Comparison of ENCODE assay signal across 25 cellular contexts in genomic region chr13:69882451-69882850, GRCh38.
"Had no signal": no experiment of that assay in that cellular context is flagged by ENCODE, and none has a peak within 500 bp of the region (broad histone marks: within the 10 kb centered on the region; RNA-seq: fewer than 3 reads in every experiment).

No MANE protein-coding gene starts in this region.

- ATAC-seq: effector memory CD8-positive, alpha-beta T cell; esophagus mucosa; foreskin keratinocyte; gastrocnemius medialis; gastroesophageal sphincter; heart left ventricle; heart right ventricle had no signal

- H3K27me3 ChIP-seq: dorsolateral prefrontal cortex, esophagus muscularis mucosa, esophagus squamous epithelium, foreskin keratinocyte, gastrocnemius medialis, gastroesophageal sphincter, heart left ventricle, heart right ventricle, hepatocyte had no signal

- DNase-seq: cortex of kidney; dermis blood vessel endothelial cell; dorsolateral prefrontal cortex; effector CD4-positive, alpha-beta T cell; effector CD8-positive, alpha-beta T cell; effector memory CD4-positive, alpha-beta T cell; effector memory CD8-positive, alpha-beta T cell; endodermal cell; erythroblast; esophagus squamous epithelium; foreskin fibroblast; foreskin keratinocyte; foreskin melanocyte; gastrocnemius medialis; glutamatergic neuron; head of caudate nucleus; heart left ventricle; heart right ventricle; hippocampal formation had no signal

- H3K79me2 ChIP-seq: hepatocyte had no signal

- H3K4me3 ChIP-seq: coronary artery, dorsolateral prefrontal cortex, esophagus muscularis mucosa, esophagus squamous epithelium, gastrocnemius medialis, gastroesophageal sphincter, heart left ventricle, heart right ventricle, hepatocyte had no signal

- H3K36me3 ChIP-seq: esophagus muscularis mucosa, esophagus squamous epithelium, gastrocnemius medialis, gastroesophageal sphincter, heart left ventricle, heart right ventricle had no signal

- H2AFZ ChIP-seq: hepatocyte had no signal

- H3K27ac ChIP-seq: coronary artery, dorsolateral prefrontal cortex, epithelial cell of prostate, esophagus muscularis mucosa, esophagus squamous epithelium, foreskin keratinocyte, gastrocnemius medialis, gastroesophageal sphincter, heart left ventricle, heart right ventricle, hepatocyte had no signal

- H3K9me3 ChIP-seq: esophagus muscularis mucosa, esophagus squamous epithelium, gastrocnemius medialis, gastroesophageal sphincter had no signal

- H3K4me1 ChIP-seq: esophagus muscularis mucosa, esophagus squamous epithelium, foreskin keratinocyte, gastrocnemius medialis, gastroesophageal sphincter, heart left ventricle, heart right ventricle had no signal

- H3K4me2 ChIP-seq: hepatocyte had no signal
